ENCODE assay signal across 10 cellular contexts in the genomic region with DNA sequence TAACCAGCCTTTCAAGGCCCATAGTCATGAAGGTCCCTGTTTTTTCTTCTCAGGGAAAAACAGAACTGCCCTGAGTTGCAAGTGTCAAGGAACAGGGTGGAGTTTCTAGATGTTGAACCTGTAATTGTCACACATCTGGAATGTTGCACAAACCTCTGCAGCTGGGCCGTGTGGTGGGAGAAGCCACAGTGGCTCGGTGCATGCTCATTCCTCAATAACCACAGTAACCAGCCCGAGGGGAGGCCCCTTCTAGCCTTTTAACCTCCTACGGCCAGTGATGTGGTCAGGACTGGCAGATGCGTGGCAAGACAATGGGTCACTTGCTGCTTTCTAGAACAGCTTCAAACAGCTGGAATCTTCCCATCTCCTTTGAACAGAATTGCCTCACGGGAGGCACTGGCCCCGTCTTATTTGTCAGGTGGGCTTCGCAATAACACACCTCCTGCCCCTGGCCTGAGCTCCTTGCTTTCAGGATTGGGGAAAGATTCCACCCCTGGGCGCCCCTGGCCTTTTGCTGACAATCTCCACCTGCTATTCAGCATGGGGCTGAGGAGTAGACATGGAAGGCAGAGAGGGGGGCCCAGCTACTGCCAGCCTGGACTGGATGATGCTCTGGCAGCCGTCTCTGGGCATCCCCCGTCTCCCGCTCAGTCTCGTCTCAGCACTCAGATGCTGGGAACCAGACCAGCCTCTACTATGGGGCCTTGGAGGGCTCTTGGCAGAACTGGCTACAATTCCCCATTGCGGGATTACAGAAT.
A peak's percentile ranks its signal among the peaks of the same experiment; 100 is the strongest.
DNase-seq lines count a peak whose midpoint lies in the region; TF ChIP-seq lines count a peak whose summit lies in the region.
"Had no signal": no experiment of that assay in that cellular context is flagged by ENCODE, and none has a peak within 500 bp of the region (broad histone marks: within the 10 kb centered on the region; RNA-seq: fewer than 3 reads in every experiment).

No MANE protein-coding gene starts in this region.

- TF ChIP-seq CTCF in GM20000 (IDR thresholded peaks at IDR 0.05; ENCODE audit: extremely low read depth, missing control alignments) = no peak
- no peak for TF ChIP-seq CTCF in cardiac fibroblast (IDR thresholded peaks at IDR 0.05; ENCODE audit: low read depth, low read length)

- H3K4me3 ChIP-seq in cardiac fibroblast (replicated peaks in 1 of 2; ENCODE audit: low read depth in 2 of 2, low read length in 2 of 2) = no peak overlapping the region
- H3K4me3 ChIP-seq: PC-9 had no signal

- DNase-seq in A172 (ENCODE audit: low spot score) = peak; percentile 80
- peak; percentile 20 for DNase-seq in GM20000 (ENCODE audit: low spot score)
- peak; percentile 95 for DNase-seq in MV-4-11 (lab: John Stamatoyannopoulos, UW)
- DNase-seq in cardiac fibroblast (ENCODE audit: low read depth in 2 of 2) = peak; percentile 38 to 76
- DNase-seq in COLO829 (ENCODE audit: low spot score) = no peak
- DNase-seq in superior temporal gyrus (ENCODE audit: extremely low spot score) = no peak
- no peak for DNase-seq in nucleus accumbens (lab: John Stamatoyannopoulos, UW)
- no peak for DNase-seq in GDM1 (lab: John Stamatoyannopoulos, UW)
- DNase-seq: Kasumi-1 had no signal

Comparison
In these comparisons a context has a peak if more than half of its experiments do, and no peak if none do; other contexts are left out.
1. DNase-seq: peak in A172 (single experiment), GM20000 (single experiment), MV-4-11 (single experiment) and cardiac fibroblast (2 of 2); none in COLO829 (single experiment), superior temporal gyrus (single experiment), nucleus accumbens (0 of 56) and GDM1 (single experiment).